In the genomic region with DNA sequence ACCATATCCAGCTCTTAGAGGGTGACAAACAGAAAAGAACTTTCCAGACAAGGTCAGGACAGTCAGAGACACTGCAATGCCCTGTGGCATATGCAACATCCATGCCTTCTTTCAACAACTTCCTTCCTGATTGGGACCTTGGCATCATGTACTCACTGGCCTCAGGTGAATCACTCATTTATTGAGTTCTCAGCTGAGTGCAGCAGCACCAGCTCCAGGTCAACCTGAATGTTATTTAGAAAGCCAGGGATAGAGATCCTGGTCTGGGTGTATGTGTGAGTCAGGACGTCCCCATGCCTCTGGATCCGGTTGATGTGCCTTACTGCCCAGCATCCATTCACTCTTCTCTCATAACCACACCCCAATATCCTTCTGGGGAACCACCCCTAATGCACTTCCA, we compare ENCODE assay signal across 18 cellular contexts. TPM values are rescaled to one million over a fixed set of nuclear protein-coding genes. Genes with fewer than 3 reads are reported as not detected.
DNase-seq lines count a peak whose midpoint lies in the region; ATAC-seq and TF ChIP-seq lines count a peak whose summit lies in the region.
"Had no signal": no experiment of that assay in that cellular context is flagged by ENCODE, and none has a peak within 500 bp of the region (broad histone marks: within the 10 kb centered on the region; RNA-seq: fewer than 3 reads in every experiment).

No MANE protein-coding gene starts in this region.

- no peak overlapping the region for H2AK5ac ChIP-seq in trophoblast cell (ENCODE audit: low read length)

- no peak overlapping the region for H4K12ac ChIP-seq in trophoblast cell (ENCODE audit: low read depth, low read length)

- no peak overlapping the region for H2BK5ac ChIP-seq in trophoblast cell (ENCODE audit: low read depth, low read length, poor library complexity)

- no peaks in the 10 kb centered on the region for H3K79me2 ChIP-seq in trophoblast cell (ENCODE audit: control insufficient read depth, insufficient read depth, low read length, poor library complexity)

- H3K79me1 ChIP-seq in trophoblast cell (ENCODE audit: low read length), result peaks cover 15% of the 10 kb centered on the region

- intact Hi-C loops in upper lobe of right lung (cut with DNase I), result no loop called here

- no peak overlapping the region for H3K18ac ChIP-seq in trophoblast cell (ENCODE audit: low read length)

- TF ChIP-seq CTCF in RWPE2 (IDR thresholded peaks at IDR 0.05; ENCODE audit: poor library complexity, severe bottlenecking) (no peak), upper lobe of right lung (IDR thresholded peaks at IDR 0.05) (no peak)

- no peak overlapping the region for H2BK12ac ChIP-seq in trophoblast cell (ENCODE audit: low read length)

- no peak overlapping the region for H2AFZ ChIP-seq in trophoblast cell (ENCODE audit: insufficient read depth, low read length, poor library complexity)

- no peak overlapping the region for H2BK120ac ChIP-seq in trophoblast cell (ENCODE audit: insufficient read depth, low read length, poor library complexity)

- H3K4ac ChIP-seq in trophoblast cell (ENCODE audit: low read depth, low read length), result no peak overlapping the region

- no peak overlapping the region for H4K8ac ChIP-seq in trophoblast cell (ENCODE audit: low read depth, low read length)

- no CpG with 5 or more reads among the region's 2 CpGs for WGBS in trophoblast cell (ENCODE audit: extremely low coverage, insufficient coverage, insufficient read length)

- H3K4me3 ChIP-seq in RWPE2 (ENCODE audit: severe bottlenecking) (no peak overlapping the region), upper lobe of right lung (no peak overlapping the region), trophoblast cell (ENCODE audit: low read depth, low read length) (no peak overlapping the region)
- H3K4me3 ChIP-seq: HAP-1 had no signal

- DNase-seq in HPDE6-E6E7 (ENCODE audit: extremely low spot score) (peak; percentile 58), RWPE2 (ENCODE audit: low spot score) (no peak), islet precursor cell (peak; percentile 34), upper lobe of right lung (no peak), cerebellar cortex (ENCODE audit: low spot score) (no peak), trophoblast cell (no peak)
- DNase-seq: DMS 273 treated with DMSO at 0.1 percent for 48 hours, DND-41, MV-4-11, NCI-H1694 treated with DMSO at 0.1 percent for 48 hours, NCI-H2107, NCI-H2227 treated with DMSO at 0.1 percent for 48 hours, NCI-H524, NCI-H82, SW 1271 had no signal

- no peaks in the 10 kb centered on the region for H3K9me3 ChIP-seq in RWPE2 (ENCODE audit: severe bottlenecking)
- H3K9me3 ChIP-seq in upper lobe of right lung, result no peaks in the 10 kb centered on the region
- H3K9me3 ChIP-seq in trophoblast cell (ENCODE audit: insufficient read depth, low read depth, low read length), result no peaks in the 10 kb centered on the region
- H3K9me3 ChIP-seq: HAP-1 had no signal

- H3K27ac ChIP-seq in RWPE2 (ENCODE audit: poor library complexity, severe bottlenecking) (peak overlapping the region; percentile 55), upper lobe of right lung (no peak overlapping the region), trophoblast cell (ENCODE audit: low read depth, low read length) (no peak overlapping the region)

- H3K4me2 ChIP-seq in trophoblast cell (ENCODE audit: low read length), result no peak overlapping the region

- no peak overlapping the region for H3K14ac ChIP-seq in trophoblast cell (ENCODE audit: low read length)

- H4K91ac ChIP-seq in trophoblast cell (ENCODE audit: low read depth, low read length), result no peak overlapping the region

- H3K4me1 ChIP-seq in RWPE2 (ENCODE audit: insufficient read depth, poor library complexity, severe bottlenecking), result peaks cover 27% of the 10 kb centered on the region
- H3K4me1 ChIP-seq in upper lobe of right lung, result no peaks in the 10 kb centered on the region
- peaks cover 12 to 13% of the 10 kb centered on the region in 2 experiments for H3K4me1 ChIP-seq in trophoblast cell (ENCODE audit: control insufficient read depth in 1 of 2, insufficient read depth in 2 of 2, low read length in 2 of 2)
- H3K4me1 ChIP-seq: HAP-1 had no signal

- no peaks in the 10 kb centered on the region for H3K27me3 ChIP-seq in RWPE2 (ENCODE audit: insufficient read depth, poor library complexity, severe bottlenecking)
- H3K27me3 ChIP-seq in upper lobe of right lung, result no peaks in the 10 kb centered on the region
- H3K27me3 ChIP-seq in trophoblast cell (ENCODE audit: insufficient read depth, low read length), result no peaks in the 10 kb centered on the region

- H3K23ac ChIP-seq in trophoblast cell (ENCODE audit: low read length), result no peak overlapping the region

- H3K36me3 ChIP-seq in RWPE2 (ENCODE audit: low read depth) (no peaks in the 10 kb centered on the region), upper lobe of right lung (no peaks in the 10 kb centered on the region), trophoblast cell (ENCODE audit: control insufficient read depth in 1 of 2, insufficient read depth in 2 of 2, low read length in 2 of 2) (no peaks in the 10 kb centered on the region)
- H3K36me3 ChIP-seq: HAP-1 had no signal

- ATAC-seq in RWPE2 (ENCODE audit: low read depth), result peak; percentile 81
- peak; percentile 44 for ATAC-seq in upper lobe of right lung
- no peak for ATAC-seq in GM21576 (IDR thresholded peaks at IDR 0.05; ENCODE audit: unreplicated experiment)
- ATAC-seq: Right ventricle myocardium inferior had no signal

- no peak overlapping the region for H3K9ac ChIP-seq in trophoblast cell (ENCODE audit: low read length)

RNA-seq across cellular contexts. Expression of a gene that starts 54.4 kb away (rescaled TPM):
- 10.2 TPM for total RNA-seq in upper lobe of right lung
- polyA plus RNA-seq in trophoblast cell (2013), result 11.8 and 12.3 TPM in 2 replicates

Comparison
In these comparisons a context has a peak if more than half of its experiments do, and no peak if none do; other contexts are left out.
1. DNase-seq: peak in HPDE6-E6E7 (single experiment) and islet precursor cell (single experiment); none in RWPE2 (single experiment), upper lobe of right lung (single experiment), cerebellar cortex (single experiment) and trophoblast cell (0 of 2).